Comparison of ENCODE assay signal across 12 cellular contexts in the genomic region with DNA sequence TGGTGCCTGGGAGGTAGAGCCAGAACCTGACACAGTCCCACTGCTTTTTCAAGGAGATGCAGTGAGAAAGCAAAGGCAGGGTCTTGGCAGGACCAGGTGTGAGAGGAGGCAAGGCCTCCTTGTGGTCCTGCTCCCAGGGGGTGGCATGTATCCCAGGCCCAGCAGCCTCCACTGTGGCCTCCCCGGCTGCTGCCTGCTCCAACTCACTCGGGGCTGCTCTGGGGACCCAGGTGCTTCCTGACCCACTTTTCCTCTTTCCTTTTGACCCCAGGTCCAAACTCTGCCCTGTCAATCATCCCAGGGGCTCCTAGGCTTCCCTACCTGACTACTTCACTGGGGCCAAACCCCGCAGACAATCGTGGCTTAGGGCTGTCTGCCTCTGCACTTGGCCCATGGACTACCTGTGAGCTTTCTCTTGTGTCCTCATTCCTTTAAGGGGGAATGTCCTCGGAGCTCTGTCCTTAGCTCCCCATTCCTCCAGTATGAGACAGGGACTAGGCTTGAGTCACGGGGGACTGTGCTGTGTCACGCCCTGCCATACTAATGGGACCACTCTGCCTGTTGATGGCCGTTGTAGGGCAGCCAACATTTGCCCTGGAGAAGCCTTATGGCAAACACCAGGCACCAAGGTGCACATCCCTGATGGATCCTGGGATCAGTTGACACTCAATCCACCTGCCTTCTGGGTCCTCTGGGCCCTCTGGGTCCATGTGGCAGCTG. TPM values are rescaled to one million over a fixed set of nuclear protein-coding genes. Genes with fewer than 3 reads are reported as not detected.
A peak's percentile ranks its signal among the peaks of the same experiment; 100 is the strongest.
DNase-seq lines count a peak whose midpoint lies in the region; ATAC-seq and TF ChIP-seq lines count a peak whose summit lies in the region.
"Had no signal": no experiment of that assay in that cellular context is flagged by ENCODE, and none has a peak within 500 bp of the region (broad histone marks: within the 10 kb centered on the region; RNA-seq: fewer than 3 reads in every experiment).

No MANE protein-coding gene starts in this region.

- H2AK5ac ChIP-seq in neuronal stem cell (ENCODE audit: low read depth, low read length), result peak overlapping the region; percentile 1

- intact Hi-C loops in colonic mucosa (cut with DNase I), result no loop called here

- ATAC-seq in GM18909 (IDR thresholded peaks at IDR 0.05; ENCODE audit: poor library complexity, unreplicated experiment) (no peak), GM18505 (IDR thresholded peaks at IDR 0.05; ENCODE audit: unreplicated experiment) (no peak)
- ATAC-seq: left colon had no signal

- no peak for DNase-seq in colonic mucosa
- DNase-seq in neuronal stem cell (ENCODE audit: low spot score), result no peak
- DNase-seq in occipital lobe (lab: John Stamatoyannopoulos, UW), result no peak
- no peak for DNase-seq in NCI-H345 treated with DMSO at 0.1 percent for 48 hours (lab: John Stamatoyannopoulos, UW; ENCODE audit: unreplicated experiment)
- DNase-seq: activated CD8-positive, alpha-beta memory T cell treated with anti-CD3 and anti-CD28 coated beads, Interleukin-2, amount 50 U/mL, for 48 hours; left colon; NCI-H2029 had no signal

- peak overlapping the region; percentile 87 for H2AFZ ChIP-seq in neuronal stem cell (ENCODE audit: low read length)

- H3K79me1 ChIP-seq in neuronal stem cell (ENCODE audit: low read depth, low read length), result no peaks in the 10 kb centered on the region

- H3K18ac ChIP-seq in neuronal stem cell (ENCODE audit: low read length), result peak overlapping the region; percentile 39

- no peak overlapping the region for H2BK12ac ChIP-seq in neuronal stem cell (ENCODE audit: low read length)

- H3K4me3 ChIP-seq in BLaER1, result peak overlapping the region; percentile 81
- no peak overlapping the region for H3K4me3 ChIP-seq in colonic mucosa
- H3K4me3 ChIP-seq in neuronal stem cell (ENCODE audit: low read length in 2 of 2), result peak overlapping the region in 1 of 2 donors; percentile 43

- H3K36me3 ChIP-seq in BLaER1, result peaks cover 28% of the 10 kb centered on the region
- no peaks in the 10 kb centered on the region for H3K36me3 ChIP-seq in colonic mucosa
- peaks cover 0 to 2% of the 10 kb centered on the region in 2 donors for H3K36me3 ChIP-seq in neuronal stem cell (replicated peaks in 1 of 2; ENCODE audit: control insufficient read depth in 2 of 2, insufficient read depth in 2 of 2, low read length in 2 of 2)

- no peak for TF ChIP-seq CTCF in colonic mucosa (IDR thresholded peaks at IDR 0.05)

- H3K9me3 Mint-ChIP-seq in IgD-negative memory B cell, result no peaks in the 10 kb centered on the region

- H3K14ac ChIP-seq in neuronal stem cell (ENCODE audit: low read length), result no peak overlapping the region

- H3K4me1 Mint-ChIP-seq in IgD-negative memory B cell, result peaks cover 9 to 18% (median 13%) of the 10 kb centered on the region in 3 donors

- peak overlapping the region; percentile 80 for H2BK15ac ChIP-seq in neuronal stem cell (ENCODE audit: low read length)

- H3K27ac ChIP-seq in BLaER1, result peak overlapping the region; percentile 99
- peak overlapping the region; percentile 40 for H3K27ac ChIP-seq in colonic mucosa
- no peak overlapping the region for H3K27ac ChIP-seq in neuronal stem cell (replicated peaks; ENCODE audit: low read length)

- no peak for TF ChIP-seq POLR2A in GM18505 (IDR thresholded peaks at IDR 0.05; ENCODE audit: borderline replicate concordance, extremely low read depth, insufficient read depth, insufficient read length)

- H3K27me3 ChIP-seq in BLaER1 (no peaks in the 10 kb centered on the region), colonic mucosa (peaks cover 11% of the 10 kb centered on the region), neuronal stem cell (ENCODE audit: control insufficient read depth in 3 of 3, insufficient read depth in 3 of 3, low read depth in 1 of 3, low read length in 3 of 3) (peaks cover 0 to 8% (median 5%) of the 10 kb centered on the region in 3 experiments)

- H3K4me2 ChIP-seq in BLaER1, result peak overlapping the region; percentile 76
- H3K4me2 ChIP-seq in neuronal stem cell (ENCODE audit: insufficient read depth, low read length, poor library complexity, severe bottlenecking), result no peak overlapping the region

- H3K9ac ChIP-seq in BLaER1 (peak overlapping the region; percentile 80), colonic mucosa (ENCODE audit: low read depth in 2 of 2, low read length in 2 of 2) (peak overlapping the region in 1 of 2 donors; percentile 6), neuronal stem cell (ENCODE audit: low read depth, low read length, poor library complexity) (no peak overlapping the region)

- no peaks in the 10 kb centered on the region for H3K9me3 ChIP-seq in BLaER1
- H3K9me3 ChIP-seq in colonic mucosa, result no peaks in the 10 kb centered on the region
- no peaks in the 10 kb centered on the region for H3K9me3 ChIP-seq in neuronal stem cell (replicated peaks in 1 of 2; ENCODE audit: control insufficient read depth in 2 of 2, insufficient read depth in 1 of 2, low read depth in 1 of 2, low read length in 2 of 2)

- H3K4me1 ChIP-seq in BLaER1, result peaks cover 88% of the 10 kb centered on the region
- no peaks in the 10 kb centered on the region for H3K4me1 ChIP-seq in colonic mucosa
- peaks cover 8 to 14% of the 10 kb centered on the region in 2 donors for H3K4me1 ChIP-seq in neuronal stem cell (ENCODE audit: control insufficient read depth in 2 of 2, insufficient read depth in 1 of 2, low read depth in 1 of 2, low read length in 2 of 2)

- peaks cover 1% of the 10 kb centered on the region for H3K36me3 Mint-ChIP-seq in IgD-negative memory B cell

- peaks cover 12% of the 10 kb centered on the region for H3K27me3 Mint-ChIP-seq in IgD-negative memory B cell

- no peak overlapping the region for H3K23ac ChIP-seq in neuronal stem cell (ENCODE audit: low read depth, low read length, poor library complexity)

- no peak overlapping the region for H4K8ac ChIP-seq in neuronal stem cell (ENCODE audit: low read depth, low read length)

- no CpG with 5 or more reads among the region's 8 CpGs for WGBS in neuronal stem cell (ENCODE audit: extremely low coverage in 2 of 2, insufficient read length in 2 of 2, insufficient replicate concordance in 1 of 2), 2 donors

- no peak overlapping the region for H3K27ac Mint-ChIP-seq in IgD-negative memory B cell

- H3K4me3 Mint-ChIP-seq in IgD-negative memory B cell, result peak overlapping the region; percentile 28 to 79 (median 72)

- H3K4ac ChIP-seq in neuronal stem cell (ENCODE audit: low read length), result no peak overlapping the region

- H4K91ac ChIP-seq in neuronal stem cell (ENCODE audit: low read depth, low read length, poor library complexity), result no peak overlapping the region

- H2BK120ac ChIP-seq in neuronal stem cell (ENCODE audit: low read depth, low read length), result no peak overlapping the region

- peaks cover 34% of the 10 kb centered on the region for H4K20me1 ChIP-seq in BLaER1

- no peak overlapping the region for H2BK5ac ChIP-seq in neuronal stem cell (ENCODE audit: low read length)

RNA-seq across cellular contexts. Expression of a gene that starts 1.1 kb away (rescaled TPM):
- polyA plus RNA-seq in IgD-negative memory B cell, result 3.7 TPM
- 10 to 100 TPM; 21.4 to 30.4 TPM for total RNA-seq in colonic mucosa
- 24.7 TPM for polyA plus RNA-seq in neuronal stem cell (2013, experiment 1 of 2)
- 25.4 TPM for polyA plus RNA-seq in neuronal stem cell (2013, experiment 2 of 2)
- total RNA-seq in occipital lobe, result 3.4 TPM

RNA-seq across cellular contexts. Expression of a gene that starts 20.3 kb away (rescaled TPM):
- polyA plus RNA-seq in IgD-negative memory B cell, result 88.5 TPM
- total RNA-seq in colonic mucosa, result 100 to 1,000 TPM in 1 of 2 donors, 10 to 100 TPM in 1; 54.8 to 161 TPM
- 157 TPM for polyA plus RNA-seq in neuronal stem cell (2013, experiment 1 of 2)
- 156 TPM for polyA plus RNA-seq in neuronal stem cell (2013, experiment 2 of 2)
- total RNA-seq in occipital lobe, result 49.9 TPM

RNA-seq across cellular contexts. Expression of a gene that starts 20.7 kb away (rescaled TPM):
- 42.0 TPM for polyA plus RNA-seq in IgD-negative memory B cell
- 10 to 100 TPM; 17.2 to 25.9 TPM for total RNA-seq in colonic mucosa
- 9.9 TPM for polyA plus RNA-seq in neuronal stem cell (2013, experiment 1 of 2)
- 8.9 TPM for polyA plus RNA-seq in neuronal stem cell (2013, experiment 2 of 2)
- total RNA-seq in occipital lobe, result 6.7 TPM

RNA-seq across cellular contexts. Expression of a gene that starts 37.6 kb away (rescaled TPM):
- polyA plus RNA-seq in IgD-negative memory B cell, result not detected
- total RNA-seq in colonic mucosa (under 1 TPM; 0.29 to 0.52 TPM), occipital lobe (5.9 TPM)
- polyA plus RNA-seq in neuronal stem cell (2013, experiment 1 of 2), result 17.7 TPM
- 17.9 TPM for polyA plus RNA-seq in neuronal stem cell (2013, experiment 2 of 2)

RNA-seq across cellular contexts. Expression of a gene that starts 38.1 kb away (rescaled TPM):
- not detected for polyA plus RNA-seq in IgD-negative memory B cell
- total RNA-seq in colonic mucosa (1 to 10 TPM in 1 of 2 donors, not detected in 1; 2.2 TPM), occipital lobe (not detected)
- polyA plus RNA-seq in neuronal stem cell (2013, experiment 1 of 2), result 0.07 TPM
- polyA plus RNA-seq in neuronal stem cell (2013, experiment 2 of 2), result not detected
- total RNA-seq: left colon, ureter had no signal
